In the genomic region with DNA sequence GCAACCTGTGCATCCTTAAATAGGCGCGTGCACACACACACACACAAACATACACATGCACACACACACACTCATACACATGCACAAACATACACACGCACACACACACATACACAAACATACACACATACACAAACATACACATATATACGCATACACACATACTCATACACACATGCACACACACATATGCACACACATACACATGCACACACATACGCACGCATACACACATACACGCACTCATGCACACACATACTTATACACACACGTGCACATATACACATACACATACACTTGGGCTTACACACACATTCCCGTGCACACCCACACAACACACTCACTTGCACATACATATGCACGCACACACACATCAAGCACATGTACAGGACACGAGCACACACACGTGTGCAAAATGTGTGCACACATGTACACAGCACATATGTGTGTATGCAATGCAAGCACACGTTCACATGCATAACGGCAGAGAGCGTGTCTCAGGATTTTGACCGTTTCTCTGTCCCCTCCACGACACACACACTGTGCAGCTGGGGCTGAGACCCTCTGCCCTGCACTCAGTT, we compare ENCODE assay signal across 1 cellular context.
TF ChIP-seq lines count a peak whose summit lies in the region.

No MANE protein-coding gene starts in this region.

TF ChIP-seq in WTC11, 78 proteins besides CTCF, POLR2A, EP300 and RAD21 (continued from another document):
- TF ChIP-seq, protein P1, sequence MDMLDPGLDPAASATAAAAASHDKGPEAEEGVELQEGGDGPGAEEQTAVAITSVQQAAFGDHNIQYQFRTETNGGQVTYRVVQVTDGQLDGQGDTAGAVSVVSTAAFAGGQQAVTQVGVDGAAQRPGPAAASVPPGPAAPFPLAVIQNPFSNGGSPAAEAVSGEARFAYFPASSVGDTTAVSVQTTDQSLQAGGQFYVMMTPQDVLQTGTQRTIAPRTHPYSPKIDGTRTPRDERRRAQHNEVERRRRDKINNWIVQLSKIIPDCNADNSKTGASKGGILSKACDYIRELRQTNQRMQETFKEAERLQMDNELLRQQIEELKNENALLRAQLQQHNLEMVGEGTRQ (CRISPR knock-in tag; IDR thresholded peaks at IDR 0.05) = no peak
